Comparison of ENCODE assay signal across 31 cellular contexts in genomic region chr6:131390322-131390721, GRCh38.
"Had no signal": no experiment of that assay in that cellular context is flagged by ENCODE, and none has a peak within 500 bp of the region (broad histone marks: within the 10 kb centered on the region; RNA-seq: fewer than 3 reads in every experiment).

No MANE protein-coding gene starts in this region.

- H3K27ac Mint-ChIP-seq: activated B cell treated with CpG ODN at 0.5 μM for 24 hours; activated CD8-positive, alpha-beta T cell treated with anti-CD3 and anti-CD28 coated beads for 36 hours; activated naive CD8-positive, alpha-beta T cell; activated T-helper 17 cell treated with anti-CD3 and anti-CD28 coated beads, Interleukin-2, amount 50 U/mL, for 72 hours; T-cell; T-helper 1 cell treated with Interleukin-12 subunit alpha and Interleukin-12 subunit beta and Interleukin-4 antibody, amounts not matched to agents 30 μg/mL and 1 μg/mL, for 36 hours had no signal

- H3K4me3 ChIP-seq: adrenal gland, body of pancreas had no signal

- H3K36me3 ChIP-seq: adrenal gland, WERI-Rb-1 had no signal

- H3K4me3 Mint-ChIP-seq: activated B cell treated with CpG ODN at 0.5 μM for 24 hours; activated CD8-positive, alpha-beta T cell treated with anti-CD3 and anti-CD28 coated beads for 36 hours; activated naive CD8-positive, alpha-beta T cell; activated T-cell treated with anti-CD3 and anti-CD28 coated beads, Interleukin-2, amount 50 U/mL, for 4 hours; activated T-helper 17 cell treated with anti-CD3 and anti-CD28 coated beads, Interleukin-2, amount 50 U/mL, for 72 hours; T-cell; T-helper 1 cell treated with Interleukin-12 subunit alpha and Interleukin-12 subunit beta and Interleukin-4 antibody, amounts not matched to agents 30 μg/mL and 1 μg/mL, for 36 hours had no signal

- H3K27me3 ChIP-seq: adrenal gland, body of pancreas had no signal

- DNase-seq: activated B cell treated with CpG ODN at 0.5 μM for 24 hours; activated CD4-positive, alpha-beta T cell treated with anti-CD3 and anti-CD28 coated beads for 48 hours; activated CD4-positive, alpha-beta T cell treated with anti-CD3 and anti-CD28 coated beads, Interleukin-2, amount 50 U/mL, for 1 hour; activated CD4-positive, alpha-beta T cell treated with anti-CD3 and anti-CD28 coated beads, Interleukin-2, amount 50 U/mL, for 48 hours; activated CD8-positive, alpha-beta memory T cell treated with anti-CD3 and anti-CD28 coated beads for 24 hours; activated CD8-positive, alpha-beta T cell treated with anti-CD3 and anti-CD28 coated beads for 36 hours; activated effector memory CD4-positive, alpha-beta T cell treated with Interleukin-2 at 50 U/mL for 16 hours; activated gamma-delta T cell treated with Interleukin-2 at 50 U/mL for 16 hours; activated naive CD4-positive, alpha-beta T cell treated with anti-CD3 and anti-CD28 coated beads, Interleukin-2, amount 50 U/mL, for 16 hours; activated naive CD4-positive, alpha-beta T cell treated with Interleukin-2 at 50 U/mL for 16 hours; activated T-cell treated with anti-CD3 and anti-CD28 coated beads, Interleukin-2, amount 50 U/mL, for 4 hours; adrenal gland; amygdala; aorta; body of pancreas; caudate nucleus; effector CD8-positive, alpha-beta T cell; foreskin fibroblast; head of caudate nucleus; T-cell; T1000; WERI-Rb-1 had no signal

- H3K9me3 ChIP-seq: adrenal gland, body of pancreas had no signal

- H3K4me1 ChIP-seq: body of pancreas had no signal

- H3K27me3 Mint-ChIP-seq: activated CD8-positive, alpha-beta T cell treated with anti-CD3 and anti-CD28 coated beads for 36 hours; activated naive CD8-positive, alpha-beta T cell; activated T-helper 17 cell treated with anti-CD3 and anti-CD28 coated beads, Interleukin-2, amount 50 U/mL, for 72 hours; T-cell had no signal

- H3K4me1 Mint-ChIP-seq: activated B cell treated with CpG ODN at 0.5 μM for 24 hours; activated T-helper 17 cell treated with anti-CD3 and anti-CD28 coated beads, Interleukin-2, amount 50 U/mL, for 72 hours had no signal

- H3K27ac ChIP-seq: adrenal gland, body of pancreas, epithelial cell of prostate, WERI-Rb-1 had no signal

- FAIRE-seq: colon, endometrium, endothelial cell of umbilical vein, frontal cortex had no signal

- ATAC-seq: activated CD4-positive, CD25-positive, alpha-beta regulatory T cell treated with anti-CD3 and anti-CD28 coated beads, Interleukin-2, amount 50 U/mL, for 24 hours; activated CD8-positive, alpha-beta T cell treated with anti-CD3 and anti-CD28 coated beads for 36 hours; activated T-cell treated with anti-CD3 and anti-CD28 coated beads, Interleukin-2, amount 50 U/mL, for 4 hours; activated T-helper 17 cell treated with anti-CD3 and anti-CD28 coated beads, Interleukin-2, amount 50 U/mL, for 72 hours; body of pancreas; T-cell had no signal
